8 cellular contexts compared by ENCODE assay signal in genomic region chr16:67155305-67156145, GRCh38. TPM values are rescaled to one million over a fixed set of nuclear protein-coding genes. Genes with fewer than 3 reads are reported as not detected.
DNase-seq lines count a peak whose midpoint lies in the region; ATAC-seq, FAIRE-seq and TF ChIP-seq lines count a peak whose summit lies in the region.

No MANE protein-coding gene starts in this region.

- DNase-seq in Calu3 (peak; percentile 79), HTR-8/SVneo (ENCODE audit: insufficient read length, low spot score) (peak; percentile 87), RPMI7951 (ENCODE audit: low read depth) (peak; percentile 56), fibroblast of pulmonary artery (ENCODE audit: low read depth) (peak; percentile 81), neural crest cell (ENCODE audit: low read depth, low spot score) (peak; percentile 84), stomach (peak; percentile 83)
- peak; percentile 60 to 71 for DNase-seq in activated T-helper 1 cell treated with anti-CD3 and anti-CD28 coated beads, Interleukin-2, amount 50 U/mL, for 16 hours (ENCODE audit: low read depth in 1 of 2, low spot score in 1 of 2)

- H3K27ac Mint-ChIP-seq in Calu3 (ENCODE audit: unreplicated experiment), result no peak overlapping the region
- no peak overlapping the region for H3K27ac Mint-ChIP-seq in neural crest cell (ENCODE audit: unreplicated experiment)

- peak; percentile 99 for FAIRE-seq in HTR-8/SVneo (lab: Jason Lieb, UNC)

- no peak for TF ChIP-seq EP300 in stomach (IDR thresholded peaks at IDR 0.05)

- H3K4me3 Mint-ChIP-seq in Calu3 (ENCODE audit: low read depth, unreplicated experiment), result peak overlapping the region; percentile 21
- peak overlapping the region; percentile 67 for H3K4me3 Mint-ChIP-seq in neural crest cell

- H3K36me3 ChIP-seq in stomach, result peaks cover 0 to 8% (median 3%) of the 10 kb centered on the region in 4 donors

- H3K9me3 ChIP-seq in stomach, result no peaks in the 10 kb centered on the region

- H3K9me3 Mint-ChIP-seq in Calu3 (ENCODE audit: low read depth, unreplicated experiment) (no peaks in the 10 kb centered on the region), neural crest cell (no peaks in the 10 kb centered on the region)

- H3K36me3 Mint-ChIP-seq in Calu3 (ENCODE audit: insufficient read depth, unreplicated experiment) (peaks cover 56% of the 10 kb centered on the region), neural crest cell (ENCODE audit: low read depth) (no peaks in the 10 kb centered on the region)

- peaks cover 29% of the 10 kb centered on the region for H3K4me1 Mint-ChIP-seq in Calu3 (ENCODE audit: low read depth, unreplicated experiment)
- H3K4me1 Mint-ChIP-seq in neural crest cell, result peaks cover 12% of the 10 kb centered on the region

- TF ChIP-seq CTCF in Calu3 (IDR thresholded peaks at IDR 0.05; ENCODE audit: unreplicated experiment) (peak; percentile 86), fibroblast of pulmonary artery (IDR thresholded peaks at IDR 0.05; ENCODE audit: low read length, missing control alignments) (peak; percentile 48), neural crest cell (conservative IDR thresholded peaks at IDR 0.05) (peak; percentile 95), stomach (IDR thresholded peaks at IDR 0.05) (peak in 5 of 7 experiments; percentile 56 to 100 (median 96))

- peaks cover 0 to 15% (median 0%) of the 10 kb centered on the region in 3 donors for H3K27me3 ChIP-seq in stomach

- H3K4me3 ChIP-seq in fibroblast of pulmonary artery (replicated peaks; ENCODE audit: low read depth, low read length) (no peak overlapping the region), stomach (peak overlapping the region in 2 of 4 donors; percentile 28 to 42)

- intact Hi-C loops in Calu3 (cut with micrococcal nuclease; ENCODE audit: unreplicated experiment) (loop anchor here (10.0 kb wide), 1 partner anchor 141 kb away; no protein-coding TSS in a partner anchor), stomach (cut with DNase I; ENCODE audit: low total_unique reads) (no loop called here)

- H3K27ac ChIP-seq in stomach, result no peak overlapping the region

- CTCF ChIA-PET in Calu3 (lab: Charles Lee), result interaction anchor here (0.6 to 1.3 kb wide), 5 partner anchors 43 to 201 kb away, joined by 3 to 6 read pairs (median 4); no protein-coding TSS in a partner anchor

- no peak for ATAC-seq in HG03378 (IDR thresholded peaks at IDR 0.05; ENCODE audit: unreplicated experiment)

- H3K27me3 Mint-ChIP-seq in Calu3 (ENCODE audit: unreplicated experiment) (no peaks in the 10 kb centered on the region), neural crest cell (ENCODE audit: low read depth) (peaks cover 92% of the 10 kb centered on the region)

- no peak for TF ChIP-seq POLR2A in stomach (IDR thresholded peaks at IDR 0.05)

- peaks cover 34 to 68% (median 60%) of the 10 kb centered on the region in 4 donors for H3K4me1 ChIP-seq in stomach

- no TSS peak for BruUV-seq in Calu3 (replicated peaks; lab: Mats Ljungman, UMichigan)

- WGBS in stomach, 5 donors, result 9 to 34% (median 10%) methylated on average over 22 to 74 of the region's 74 CpGs

RNA-seq across cellular contexts. Expression of gene TRADD, which starts 4.2 kb away (rescaled TPM):
- total RNA-seq in Calu3 (2022) (34.9 and 42.7 TPM in 2 replicates), neural crest cell (0.68 and 0.70 TPM in 2 replicates), stomach (100 to 1,000 TPM in 1 of 5 donors, 10 to 100 TPM in 4; 10.6 to 112 (median 38.4) TPM)
- 13.0 and 29.5 TPM in 2 replicates for total RNA-seq in RPMI7951 (2014; rRNA removed; shearing (Covaris generic))
- 10 to 100 TPM; 18.9 to 39.4 (median 34.8) TPM for polyA plus RNA-seq in stomach

RNA-seq across cellular contexts. Expression of gene FBXL8, which starts 4.2 kb away (rescaled TPM):
- total RNA-seq in Calu3 (2022) (32.0 and 36.6 TPM in 2 replicates), neural crest cell (0.44 TPM in 1 of 2 replicates, not detected in the other), stomach (100 to 1,000 TPM in 1 of 5 donors, 10 to 100 TPM in 3, 1 to 10 TPM in 1; 5.5 to 412 (median 51.3) TPM)
- total RNA-seq in RPMI7951 (2014; rRNA removed; shearing (Covaris generic)), result 4.2 and 10.2 TPM in 2 replicates
- polyA plus RNA-seq in stomach, result 10 to 100 TPM in 2 of 3 donors, 1 to 10 TPM in 1; 8.3 to 18.3 (median 10.7) TPM

RNA-seq across cellular contexts. Expression of gene B3GNT9, which starts 4.7 kb away (rescaled TPM):
- total RNA-seq in Calu3 (2022) (6.8 and 8.0 TPM in 2 replicates), neural crest cell (4.5 and 5.1 TPM in 2 replicates), stomach (10 to 100 TPM in 1 of 5 donors, 1 to 10 TPM in 3, under 1 TPM in 1; 0.58 to 11.2 (median 4.3) TPM)
- 24.0 and 25.6 TPM in 2 replicates for total RNA-seq in RPMI7951 (2014; rRNA removed; shearing (Covaris generic))
- 1 to 10 TPM; 3.5 to 7.9 (median 4.0) TPM for polyA plus RNA-seq in stomach

RNA-seq across cellular contexts. Expression of gene HSF4, which starts 9.0 kb away (rescaled TPM):
- total RNA-seq in Calu3 (2022) (57.1 and 60.7 TPM in 2 replicates), neural crest cell (1.3 TPM in 1 of 2 replicates, not detected in the other), stomach (100 to 1,000 TPM in 1 of 5 donors, 10 to 100 TPM in 3, 1 to 10 TPM in 1; 9.5 to 630 (median 36.5) TPM)
- total RNA-seq in RPMI7951 (2014; rRNA removed; shearing (Covaris generic)), result 3.7 and 4.7 TPM in 2 replicates
- polyA plus RNA-seq in stomach, result 10 to 100 TPM; 23.8 to 65.4 (median 27.9) TPM

RNA-seq across cellular contexts. Expression of gene NOL3, which starts 14.8 kb away (rescaled TPM):
- 33.5 and 35.7 TPM in 2 replicates for total RNA-seq in Calu3 (2022)
- total RNA-seq in RPMI7951 (2014; rRNA removed; shearing (Covaris generic)), result 29.4 and 32.3 TPM in 2 replicates
- 4.5 and 5.8 TPM in 2 replicates for total RNA-seq in neural crest cell
- 100 to 1,000 TPM in 1 of 5 donors, 10 to 100 TPM in 4; 11.4 to 492 (median 39.4) TPM for total RNA-seq in stomach
- polyA plus RNA-seq in stomach, result 10 to 100 TPM; 17.2 to 59.7 (median 21.5) TPM
